Comparison of ENCODE assay signal across 14 cellular contexts in the genomic region with DNA sequence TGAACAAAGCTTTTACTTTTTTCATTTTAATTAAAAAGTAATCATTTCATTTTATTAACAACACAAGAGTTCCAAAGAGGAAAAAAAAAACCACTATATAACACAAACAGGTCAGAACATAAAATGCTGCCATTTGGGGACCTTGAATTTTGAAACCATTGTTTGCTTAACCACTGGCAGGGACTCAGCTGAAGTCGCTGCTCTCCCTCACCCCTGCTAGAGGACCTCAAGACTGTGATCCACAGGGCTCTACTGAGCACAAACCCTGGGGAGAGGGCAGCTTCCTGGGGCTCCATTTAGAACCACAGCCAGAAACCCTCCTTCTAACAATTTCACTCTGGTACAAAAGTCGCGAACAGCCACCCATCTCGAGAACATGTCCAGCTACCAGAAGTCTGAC. TPM values are rescaled to one million over a fixed set of nuclear protein-coding genes. Genes with fewer than 3 reads are reported as not detected.
DNase-seq lines count a peak whose midpoint lies in the region; ATAC-seq and TF ChIP-seq lines count a peak whose summit lies in the region.
"Had no signal": no experiment of that assay in that cellular context is flagged by ENCODE, and none has a peak within 500 bp of the region (broad histone marks: within the 10 kb centered on the region; RNA-seq: fewer than 3 reads in every experiment).

No MANE protein-coding gene starts in this region.

- no peaks in the 10 kb centered on the region for H3K9me3 Mint-ChIP-seq in CD4-positive, CD25-positive, alpha-beta regulatory T cell
- H3K9me3 Mint-ChIP-seq in IgD-negative memory B cell, result no peaks in the 10 kb centered on the region
- H3K9me3 Mint-ChIP-seq in central memory CD8-positive, alpha-beta T cell, result no peaks in the 10 kb centered on the region

- peaks cover 51% of the 10 kb centered on the region for H3K36me3 ChIP-seq in CD4-positive, CD25-positive, alpha-beta regulatory T cell (ENCODE audit: control insufficient read depth, insufficient read depth, low read length)
- H3K36me3 ChIP-seq in neutrophil, result peaks cover 45% of the 10 kb centered on the region

- DNase-seq in CD4-positive, CD25-positive, alpha-beta regulatory T cell, result peak in 1 of 3 donors; percentile 40
- DNase-seq in central memory CD8-positive, alpha-beta T cell (ENCODE audit: low spot score in 2 of 2), result no peak
- no peak for DNase-seq in HCEC 1CT
- no peak for DNase-seq in SKM-1 treated with dmso at 0.1 percent for 144 hours (lab: John Stamatoyannopoulos, UW; ENCODE audit: unreplicated experiment)
- DNase-seq in A172 (ENCODE audit: low spot score), result no peak
- DNase-seq: activated CD4-positive, alpha-beta T cell treated with anti-CD3 and anti-CD28 coated beads for 36 hours; GM23248; hippocampal formation; NCI-H524 had no signal

- no peak for ATAC-seq in CD4-positive, CD25-positive, alpha-beta regulatory T cell (ENCODE audit: low read depth in 2 of 2)
- no peak for ATAC-seq in central memory CD8-positive, alpha-beta T cell (replicated peaks; ENCODE audit: extremely low read depth, poor library complexity, severe bottlenecking)
- ATAC-seq: activated CD4-positive, alpha-beta T cell treated with anti-CD3 and anti-CD28 coated beads for 36 hours had no signal

- H3K4me1 ChIP-seq in CD4-positive, CD25-positive, alpha-beta regulatory T cell (ENCODE audit: control insufficient read depth, insufficient read depth, low read length, poor library complexity, severe bottlenecking), result peaks cover 58% of the 10 kb centered on the region
- peaks cover 47 to 53% of the 10 kb centered on the region in 2 experiments for H3K4me1 ChIP-seq in neutrophil (ENCODE audit: control insufficient read depth in 1 of 2, insufficient read depth in 1 of 2, low read depth in 1 of 2, low read length in 1 of 2)
- H3K4me1 ChIP-seq: SJSA1 had no signal

- H3K4me3 ChIP-seq in CD4-positive, CD25-positive, alpha-beta regulatory T cell (ENCODE audit: low read depth, low read length), result peak overlapping the region; percentile 51
- H3K4me3 ChIP-seq in neutrophil (ENCODE audit: low read depth in 1 of 2, low read length in 1 of 2), result no peak overlapping the region
- H3K4me3 ChIP-seq: GM23248, PC-9, SJSA1 had no signal

- H3K27ac Mint-ChIP-seq in CD4-positive, CD25-positive, alpha-beta regulatory T cell, result peak overlapping the region; percentile 19 to 93 (median 91)
- H3K27ac Mint-ChIP-seq in IgD-negative memory B cell, result peak overlapping the region in 1 of 3 donors; percentile 39
- H3K27ac Mint-ChIP-seq in central memory CD8-positive, alpha-beta T cell (ENCODE audit: low read depth), result peak overlapping the region; percentile 65
- H3K27ac Mint-ChIP-seq: activated CD4-positive, alpha-beta T cell treated with anti-CD3 and anti-CD28 coated beads for 36 hours had no signal

- H3K4me3 Mint-ChIP-seq in CD4-positive, CD25-positive, alpha-beta regulatory T cell, result peak overlapping the region; percentile 35 to 66 (median 52)
- H3K4me3 Mint-ChIP-seq in IgD-negative memory B cell, result peak overlapping the region in 3 of 4 donors; percentile 30 to 73 (median 49)
- peak overlapping the region; percentile 24 for H3K4me3 Mint-ChIP-seq in central memory CD8-positive, alpha-beta T cell
- H3K4me3 Mint-ChIP-seq: activated CD4-positive, alpha-beta T cell treated with anti-CD3 and anti-CD28 coated beads for 36 hours had no signal

- H3K27ac ChIP-seq in CD4-positive, CD25-positive, alpha-beta regulatory T cell (ENCODE audit: insufficient read depth, low read length, poor library complexity, severe bottlenecking), result peak overlapping the region; percentile 61
- peak overlapping the region; percentile 55 for H3K27ac ChIP-seq in neutrophil
- H3K27ac ChIP-seq: GM23248, PC-9, SJSA1 had no signal

- peaks cover 58% of the 10 kb centered on the region for H3K36me3 Mint-ChIP-seq in CD4-positive, CD25-positive, alpha-beta regulatory T cell
- peaks cover 32% of the 10 kb centered on the region for H3K36me3 Mint-ChIP-seq in IgD-negative memory B cell
- peaks cover 49% of the 10 kb centered on the region for H3K36me3 Mint-ChIP-seq in central memory CD8-positive, alpha-beta T cell (ENCODE audit: insufficient read depth)

- peaks cover 19% of the 10 kb centered on the region for H3K27me3 Mint-ChIP-seq in CD4-positive, CD25-positive, alpha-beta regulatory T cell
- peaks cover 37% of the 10 kb centered on the region for H3K27me3 Mint-ChIP-seq in IgD-negative memory B cell
- H3K27me3 Mint-ChIP-seq in central memory CD8-positive, alpha-beta T cell, result no peaks in the 10 kb centered on the region

- H3K9me3 ChIP-seq in CD4-positive, CD25-positive, alpha-beta regulatory T cell (ENCODE audit: control insufficient read depth in 2 of 2, low read length in 2 of 2), result no peaks in the 10 kb centered on the region
- H3K9me3 ChIP-seq in neutrophil, result no peaks in the 10 kb centered on the region
- H3K9me3 ChIP-seq: SJSA1 had no signal

- H3K27me3 ChIP-seq in CD4-positive, CD25-positive, alpha-beta regulatory T cell (ENCODE audit: control insufficient read depth, insufficient read depth, low read length), result peaks cover 4% of the 10 kb centered on the region
- peaks cover 36% of the 10 kb centered on the region for H3K27me3 ChIP-seq in neutrophil

- peaks cover 32 to 73% (median 48%) of the 10 kb centered on the region in 4 donors for H3K4me1 Mint-ChIP-seq in CD4-positive, CD25-positive, alpha-beta regulatory T cell
- H3K4me1 Mint-ChIP-seq in IgD-negative memory B cell, result peaks cover 22 to 30% (median 28%) of the 10 kb centered on the region in 3 donors
- H3K4me1 Mint-ChIP-seq in central memory CD8-positive, alpha-beta T cell, result peaks cover 55% of the 10 kb centered on the region

- no peak for TF ChIP-seq CTCF in neutrophil (IDR thresholded peaks at IDR 0.05)

RNA-seq across cellular contexts. Expression of gene NCOA5, which starts 28.8 kb away (rescaled TPM):
- total RNA-seq in CD4-positive, CD25-positive, alpha-beta regulatory T cell, result 20.1 TPM
- polyA plus RNA-seq in CD4-positive, CD25-positive, alpha-beta regulatory T cell, result 10 to 100 TPM; 28.9 to 38.5 (median 33.0) TPM
- 30.1 TPM for polyA plus RNA-seq in IgD-negative memory B cell
- total RNA-seq in A172 (2014; rRNA removed; shearing (Covaris generic)), result 31.2 and 40.3 TPM in 2 replicates

RNA-seq across cellular contexts. Expression of gene SLC12A5, which starts 32.0 kb away (rescaled TPM):
- total RNA-seq in CD4-positive, CD25-positive, alpha-beta regulatory T cell, result not detected
- not detected for polyA plus RNA-seq in CD4-positive, CD25-positive, alpha-beta regulatory T cell
- 0.11 TPM for polyA plus RNA-seq in IgD-negative memory B cell
- 0.90 and 3.4 TPM in 2 replicates for total RNA-seq in A172 (2014; rRNA removed; shearing (Covaris generic))
- total RNA-seq: GM23248, kidney epithelial cell, SJSA1 had no signal

RNA-seq across cellular contexts. Expression of gene MMP9, which starts 52.3 kb away (rescaled TPM):
- total RNA-seq in CD4-positive, CD25-positive, alpha-beta regulatory T cell, result 4.9 TPM
- not detected for polyA plus RNA-seq in CD4-positive, CD25-positive, alpha-beta regulatory T cell
- polyA plus RNA-seq in IgD-negative memory B cell, result not detected
- 0.26 and 0.71 TPM in 2 replicates for total RNA-seq in A172 (2014; rRNA removed; shearing (Covaris generic))
- total RNA-seq: activated CD4-positive, alpha-beta T cell treated with anti-CD3 and anti-CD28 coated beads for 36 hours; GM23248; PC-9; SJSA1 had no signal

RNA-seq across cellular contexts. Expression of gene CD40, which starts 57.1 kb away (rescaled TPM):
- 1.7 TPM for total RNA-seq in CD4-positive, CD25-positive, alpha-beta regulatory T cell
- 1 to 10 TPM; 3.9 to 8.7 (median 7.5) TPM for polyA plus RNA-seq in CD4-positive, CD25-positive, alpha-beta regulatory T cell
- 217 TPM for polyA plus RNA-seq in IgD-negative memory B cell
- total RNA-seq in A172 (2014; rRNA removed; shearing (Covaris generic)), result not detected in 2 replicates
